ENCODE assay signal across 13 cellular contexts in the genomic region with DNA sequence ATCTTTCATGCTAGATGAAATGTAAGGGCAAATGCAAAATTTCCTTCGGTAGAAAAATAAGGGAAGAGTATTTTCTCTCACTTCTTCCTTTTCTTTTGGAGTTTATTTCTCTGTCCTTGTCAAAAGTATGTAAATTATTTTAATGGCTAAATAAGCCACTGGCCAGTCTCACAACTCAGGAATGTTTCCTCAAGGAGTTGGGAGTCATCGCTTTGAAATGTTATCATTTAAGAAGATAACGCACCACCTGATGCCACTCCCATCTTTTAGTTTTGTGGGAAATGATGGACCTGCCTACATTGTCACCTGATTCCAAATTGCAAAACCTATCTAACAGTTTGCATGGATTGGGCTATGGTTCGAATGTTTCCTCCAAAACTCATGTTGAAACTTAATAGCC. TPM values are rescaled to one million over a fixed set of nuclear protein-coding genes. Genes with fewer than 3 reads are reported as not detected.
A peak's percentile ranks its signal among the peaks of the same experiment; 100 is the strongest.
DNase-seq lines count a peak whose midpoint lies in the region; ATAC-seq and TF ChIP-seq lines count a peak whose summit lies in the region.
"Had no signal": no experiment of that assay in that cellular context is flagged by ENCODE, and none has a peak within 500 bp of the region (broad histone marks: within the 10 kb centered on the region; RNA-seq: fewer than 3 reads in every experiment).

No MANE protein-coding gene starts in this region.

- H3K36me3 ChIP-seq in thoracic aorta (no peaks in the 10 kb centered on the region), esophagus squamous epithelium (no peaks in the 10 kb centered on the region)
- H3K36me3 ChIP-seq: right lobe of liver had no signal

- no peaks in the 10 kb centered on the region for H3K9me3 ChIP-seq in thoracic aorta
- H3K9me3 ChIP-seq in esophagus squamous epithelium, result no peaks in the 10 kb centered on the region
- H3K9me3 ChIP-seq: right lobe of liver had no signal

- DNase-seq in GM04503 (ENCODE audit: low read depth) (peak; percentile 55), SW 1271 (lab: John Stamatoyannopoulos, UW) (peak; percentile 9 to 62), fibroblast of the aortic adventitia (ENCODE audit: low read depth) (peak; percentile 76), thoracic aorta (ENCODE audit: low spot score) (no peak), sciatic nerve (ENCODE audit: low spot score) (no peak), esophagus squamous epithelium (lab: John Stamatoyannopoulos, UW) (no peak)
- DNase-seq: activated T-cell treated with anti-CD3 and anti-CD28 coated beads, Interleukin-2, amount 50 U/mL, for 48 hours; central memory CD4-positive, alpha-beta T cell; OCI-M1; right lobe of liver had no signal

- intact Hi-C loops in sciatic nerve (cut with DNase I), result no loop called here
- intact Hi-C loops in esophagus squamous epithelium (cut with DNase I), result no loop called here

- no peak overlapping the region for H3K4me3 ChIP-seq in fibroblast of the aortic adventitia (ENCODE audit: low read depth, low read length)
- no peak overlapping the region for H3K4me3 ChIP-seq in thoracic aorta
- no peak overlapping the region for H3K4me3 ChIP-seq in esophagus squamous epithelium
- H3K4me3 ChIP-seq: right lobe of liver had no signal

- H3K27me3 ChIP-seq in thoracic aorta (replicated peaks; ENCODE audit: insufficient read depth), result no peaks in the 10 kb centered on the region
- H3K27me3 ChIP-seq in esophagus squamous epithelium, result no peaks in the 10 kb centered on the region
- H3K27me3 ChIP-seq: right lobe of liver had no signal

- H3K27ac ChIP-seq in thoracic aorta (peak overlapping the region; percentile 70 to 83), esophagus squamous epithelium (peak overlapping the region in 1 of 4 donors; percentile 15)
- H3K27ac ChIP-seq: right lobe of liver, VCaP had no signal

- ATAC-seq in thoracic aorta (ENCODE audit: insufficient number of reproducible peaks, low FRiP score, low read depth) (peak; percentile 25), GM18909 (IDR thresholded peaks at IDR 0.05; ENCODE audit: poor library complexity, unreplicated experiment) (no peak), HG03045 (IDR thresholded peaks at IDR 0.05; ENCODE audit: unreplicated experiment) (no peak), sciatic nerve (no peak)
- ATAC-seq: right lobe of liver had no signal

- TF ChIP-seq POLR2A in esophagus squamous epithelium (IDR thresholded peaks at IDR 0.05), result no peak

- no peak for TF ChIP-seq CTCF in fibroblast of the aortic adventitia (IDR thresholded peaks at IDR 0.05; ENCODE audit: insufficient read depth, low read length)
- no peak for TF ChIP-seq CTCF in thoracic aorta (IDR thresholded peaks at IDR 0.05)
- no peak for TF ChIP-seq CTCF in esophagus squamous epithelium (IDR thresholded peaks at IDR 0.05)

- H3K4me1 ChIP-seq in thoracic aorta (ENCODE audit: control insufficient read depth in 1 of 2, low read depth in 2 of 2) (peaks cover 0 to 26% of the 10 kb centered on the region in 2 donors), esophagus squamous epithelium (peaks cover 0 to 5% (median 0%) of the 10 kb centered on the region in 3 donors)
- H3K4me1 ChIP-seq: right lobe of liver had no signal

- 59 to 64% methylated on average over 4 of the region's 4 CpGs for WGBS in esophagus squamous epithelium, 2 donors

RNA-seq across cellular contexts. Expression of gene PPM1B, which starts 32.5 kb away (rescaled TPM):
- 30.0 and 57.9 TPM in 2 replicates for total RNA-seq in fibroblast of the aortic adventitia (ENCODE audit: low replicate concordance)
- total RNA-seq in thoracic aorta, result 10 to 100 TPM; 69.9 to 99.3 TPM
- total RNA-seq in sciatic nerve, result 50.9 TPM
- total RNA-seq in esophagus squamous epithelium, result 10 to 100 TPM; 14.9 to 53.8 (median 19.1) TPM

Comparison
In these comparisons a context has a peak if more than half of its experiments do, and no peak if none do; other contexts are left out.
1. DNase-seq: peak in GM04503 (single experiment), SW 1271 (2 of 2) and fibroblast of the aortic adventitia (single experiment); none in thoracic aorta (single experiment), sciatic nerve (single experiment) and esophagus squamous epithelium (single experiment).